1 cellular context compared by ENCODE assay signal in the genomic region with DNA sequence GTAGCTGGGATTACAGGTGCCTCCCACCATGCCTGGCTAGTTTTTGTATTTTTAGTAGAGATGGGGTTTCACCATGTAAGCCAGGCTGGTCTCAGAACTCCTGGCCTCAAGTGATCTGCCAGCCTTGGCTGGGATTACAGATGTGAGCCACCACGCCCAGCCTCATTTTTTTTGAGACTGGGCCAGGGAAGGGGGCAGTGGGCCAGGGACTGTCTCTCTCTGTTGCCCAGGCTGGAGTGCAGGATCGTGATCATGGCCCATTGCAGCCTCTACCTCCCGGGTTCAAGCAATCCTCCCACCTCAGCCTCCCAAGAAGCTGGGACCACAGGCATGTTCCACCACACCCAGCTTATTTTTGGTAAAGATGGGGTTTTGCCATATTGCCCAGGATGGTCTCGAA.
A peak's percentile ranks its signal among the peaks of the same experiment; 100 is the strongest.
TF ChIP-seq lines count a peak whose summit lies in the region.

No MANE protein-coding gene starts in this region.

TF ChIP-seq in HepG2, 621 proteins besides CTCF, POLR2A, EP300 and RAD21 (continued from another document):
- TF ChIP-seq, protein P1, sequence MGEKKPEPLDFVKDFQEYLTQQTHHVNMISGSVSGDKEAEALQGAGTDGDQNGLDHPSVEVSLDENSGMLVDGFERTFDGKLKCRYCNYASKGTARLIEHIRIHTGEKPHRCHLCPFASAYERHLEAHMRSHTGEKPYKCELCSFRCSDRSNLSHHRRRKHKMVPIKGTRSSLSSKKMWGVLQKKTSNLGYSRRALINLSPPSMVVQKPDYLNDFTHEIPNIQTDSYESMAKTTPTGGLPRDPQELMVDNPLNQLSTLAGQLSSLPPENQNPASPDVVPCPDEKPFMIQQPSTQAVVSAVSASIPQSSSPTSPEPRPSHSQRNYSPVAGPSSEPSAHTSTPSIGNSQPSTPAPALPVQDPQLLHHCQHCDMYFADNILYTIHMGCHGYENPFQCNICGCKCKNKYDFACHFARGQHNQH (CRISPR knock-in tag; IDR thresholded peaks at IDR 0.05), result no peak
- TF ChIP-seq ZC3H4 (CRISPR knock-in tag; IDR thresholded peaks at IDR 0.05; ENCODE audit: borderline replicate concordance) (0 out of 2 replicates have a peak, but pooled peaks have one; percentile 40), ZNF256 (CRISPR knock-in tag; conservative IDR thresholded peaks at IDR 0.05) (no peak), ZHX1 (CRISPR knock-in tag; IDR thresholded peaks at IDR 0.05; ENCODE audit: low read depth) (no peak), TERF1 (CRISPR knock-in tag; IDR thresholded peaks at IDR 0.05) (no peak), ZNF615 (CRISPR knock-in tag; IDR thresholded peaks at IDR 0.05; ENCODE audit: borderline replicate concordance) (no peak), MEIS2 (CRISPR knock-in tag; IDR thresholded peaks at IDR 0.05) (no peak), ZNF296 (CRISPR knock-in tag; conservative IDR thresholded peaks at IDR 0.05) (0 out of 2 replicates have a peak, but pooled peaks have one; percentile 20), AGO2 (optimal IDR thresholded peaks at IDR 0.05; ENCODE audit: low read depth, low read length) (peak; percentile 90), ZNF773 (CRISPR knock-in tag; IDR thresholded peaks at IDR 0.05; ENCODE audit: borderline replicate concordance) (no peak), STAT6 (CRISPR knock-in tag; IDR thresholded peaks at IDR 0.05; ENCODE audit: borderline replicate concordance) (no peak), POGK (CRISPR knock-in tag; conservative IDR thresholded peaks at IDR 0.05) (0 out of 2 replicates have a peak, but pooled peaks have one; percentile 25), ZMYM3 (CRISPR knock-in tag; IDR thresholded peaks at IDR 0.05) (peak; percentile 27; the same call in 1 of the 2 replicates), NCOR1 (IDR thresholded peaks at IDR 0.05; ENCODE audit: borderline replicate concordance, low read length) (no peak), CBX5 (CRISPR knock-in tag; IDR thresholded peaks at IDR 0.05; ENCODE audit: borderline replicate concordance) (no peak), TARDBP (CRISPR knock-in tag; IDR thresholded peaks at IDR 0.05) (no peak), SIN3A (IDR thresholded peaks at IDR 0.05; ENCODE audit: borderline replicate concordance, low read depth, low read length) (0 out of 2 replicates have a peak, but pooled peaks have one; percentile 8), BCL6 (CRISPR knock-in tag; IDR thresholded peaks at IDR 0.05) (no peak), ZNF230 (CRISPR knock-in tag; IDR thresholded peaks at IDR 0.05) (no peak), ZNF83 (CRISPR knock-in tag; IDR thresholded peaks at IDR 0.05; ENCODE audit: borderline replicate concordance) (no peak)
- TF ChIP-seq, protein P2, sequence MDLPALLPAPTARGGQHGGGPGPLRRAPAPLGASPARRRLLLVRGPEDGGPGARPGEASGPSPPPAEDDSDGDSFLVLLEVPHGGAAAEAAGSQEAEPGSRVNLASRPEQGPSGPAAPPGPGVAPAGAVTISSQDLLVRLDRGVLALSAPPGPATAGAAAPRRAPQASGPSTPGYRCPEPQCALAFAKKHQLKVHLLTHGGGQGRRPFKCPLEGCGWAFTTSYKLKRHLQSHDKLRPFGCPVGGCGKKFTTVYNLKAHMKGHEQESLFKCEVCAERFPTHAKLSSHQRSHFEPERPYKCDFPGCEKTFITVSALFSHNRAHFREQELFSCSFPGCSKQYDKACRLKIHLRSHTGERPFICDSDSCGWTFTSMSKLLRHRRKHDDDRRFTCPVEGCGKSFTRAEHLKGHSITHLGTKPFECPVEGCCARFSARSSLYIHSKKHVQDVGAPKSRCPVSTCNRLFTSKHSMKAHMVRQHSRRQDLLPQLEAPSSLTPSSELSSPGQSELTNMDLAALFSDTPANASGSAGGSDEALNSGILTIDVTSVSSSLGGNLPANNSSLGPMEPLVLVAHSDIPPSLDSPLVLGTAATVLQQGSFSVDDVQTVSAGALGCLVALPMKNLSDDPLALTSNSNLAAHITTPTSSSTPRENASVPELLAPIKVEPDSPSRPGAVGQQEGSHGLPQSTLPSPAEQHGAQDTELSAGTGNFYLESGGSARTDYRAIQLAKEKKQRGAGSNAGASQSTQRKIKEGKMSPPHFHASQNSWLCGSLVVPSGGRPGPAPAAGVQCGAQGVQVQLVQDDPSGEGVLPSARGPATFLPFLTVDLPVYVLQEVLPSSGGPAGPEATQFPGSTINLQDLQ (CRISPR knock-in tag; IDR thresholded peaks at IDR 0.05), result 0 out of 2 replicates have a peak, but pooled peaks have one; percentile 4
- TF ChIP-seq, protein P3, sequence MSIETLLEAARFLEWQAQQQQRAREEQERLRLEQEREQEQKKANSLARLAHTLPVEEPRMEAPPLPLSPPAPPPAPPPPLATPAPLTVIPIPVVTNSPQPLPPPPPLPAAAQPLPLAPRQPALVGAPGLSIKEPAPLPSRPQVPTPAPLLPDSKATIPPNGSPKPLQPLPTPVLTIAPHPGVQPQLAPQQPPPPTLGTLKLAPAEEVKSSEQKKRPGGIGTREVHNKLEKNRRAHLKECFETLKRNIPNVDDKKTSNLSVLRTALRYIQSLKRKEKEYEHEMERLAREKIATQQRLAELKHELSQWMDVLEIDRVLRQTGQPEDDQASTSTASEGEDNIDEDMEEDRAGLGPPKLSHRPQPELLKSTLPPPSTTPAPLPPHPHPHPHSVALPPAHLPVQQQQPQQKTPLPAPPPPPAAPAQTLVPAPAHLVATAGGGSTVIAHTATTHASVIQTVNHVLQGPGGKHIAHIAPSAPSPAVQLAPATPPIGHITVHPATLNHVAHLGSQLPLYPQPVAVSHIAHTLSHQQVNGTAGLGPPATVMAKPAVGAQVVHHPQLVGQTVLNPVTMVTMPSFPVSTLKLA (IDR thresholded peaks at IDR 0.05), result no peak
